Comparison of ENCODE assay signal across 9 cellular contexts in the genomic region with DNA sequence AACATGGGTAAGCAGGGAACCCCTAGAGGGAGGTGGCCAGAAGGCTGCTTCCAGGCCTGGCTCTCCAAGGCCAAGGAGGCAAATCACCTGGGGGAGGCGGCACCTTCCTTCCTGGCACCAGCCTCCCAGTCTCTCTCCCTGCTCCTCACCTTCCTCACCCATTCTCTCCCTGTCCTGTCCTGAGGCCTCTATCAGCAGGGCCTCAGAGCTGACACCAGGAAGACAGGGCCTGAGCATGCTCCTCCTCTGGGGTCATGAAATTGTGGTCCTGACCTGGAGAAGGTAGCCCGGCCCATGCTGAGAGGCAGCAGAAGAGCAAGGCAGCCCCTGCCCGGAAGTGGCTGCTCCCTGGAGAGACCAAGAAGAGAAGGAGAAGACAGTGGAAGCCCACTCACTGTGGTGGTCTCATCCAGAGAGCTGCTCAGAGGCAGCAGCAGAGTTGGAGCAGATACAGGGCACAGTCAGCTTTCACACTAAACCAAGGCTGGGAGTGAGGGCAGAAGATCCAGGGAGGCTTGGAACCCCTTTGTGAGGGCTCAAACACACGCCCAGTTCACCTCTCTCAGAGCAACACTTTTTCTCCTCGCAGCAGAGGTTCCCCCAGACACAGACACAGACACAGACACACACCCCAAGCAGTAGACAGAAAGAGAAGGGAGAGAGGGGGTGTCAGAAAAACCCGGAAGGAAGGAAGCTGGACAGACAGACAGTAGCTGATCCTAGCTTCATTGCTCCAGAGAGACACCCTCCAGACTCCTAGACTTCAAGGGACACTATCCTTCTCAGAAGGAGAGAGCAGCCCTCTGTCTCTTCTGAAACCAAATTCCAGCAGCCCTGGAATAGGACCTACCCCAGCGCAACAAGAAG. TPM values are rescaled to one million over a fixed set of nuclear protein-coding genes. Genes with fewer than 3 reads are reported as not detected.
DNase-seq lines count a peak whose midpoint lies in the region; ATAC-seq, FAIRE-seq and TF ChIP-seq lines count a peak whose summit lies in the region.
"Had no signal": no experiment of that assay in that cellular context is flagged by ENCODE, and none has a peak within 500 bp of the region (broad histone marks: within the 10 kb centered on the region; RNA-seq: fewer than 3 reads in every experiment).

No MANE protein-coding gene starts in this region.

- no peak for DNase-seq in stimulated activated naive CD8-positive, alpha-beta T cell treated with anti-CD3 and anti-CD28 coated beads, Interleukin-15, Interleukin-2, amounts not matched to agents 100 U/mL and 50 U/mL, for 24 hours
- DNase-seq in bronchial epithelial cell (ENCODE audit: low read depth), result no peak
- DNase-seq in memory B cell (ENCODE audit: low spot score in 2 of 2), result no peak
- DNase-seq in DMS53 (lab: John Stamatoyannopoulos, UW), result no peak
- DNase-seq in HPDE6-E6E7 (ENCODE audit: extremely low spot score), result no peak
- no peak for DNase-seq in activated CD8-positive, alpha-beta memory T cell treated with anti-CD3 and anti-CD28 coated beads for 24 hours
- DNase-seq in RCC 7860 (ENCODE audit: low spot score), result no peak

- H3K9me3 Mint-ChIP-seq in stimulated activated naive CD8-positive, alpha-beta T cell treated with anti-CD3 and anti-CD28 coated beads, Interleukin-15, Interleukin-2, amounts not matched to agents 100 ng/mL and 50 ng/mL, for 24 hours, result no peaks in the 10 kb centered on the region
- H3K9me3 Mint-ChIP-seq in memory B cell, result peaks cover 2% of the 10 kb centered on the region

- no peaks in the 10 kb centered on the region for H3K27me3 Mint-ChIP-seq in stimulated activated naive CD8-positive, alpha-beta T cell treated with anti-CD3 and anti-CD28 coated beads, Interleukin-15, Interleukin-2, amounts not matched to agents 100 ng/mL and 50 ng/mL, for 24 hours
- H3K27me3 Mint-ChIP-seq in memory B cell, result no peaks in the 10 kb centered on the region

- no peaks in the 10 kb centered on the region for H3K27me3 ChIP-seq in bronchial epithelial cell (ENCODE audit: control insufficient read depth, insufficient read depth, low read length)

- no peak for TF ChIP-seq CTCF in bronchial epithelial cell (IDR thresholded peaks at IDR 0.05; ENCODE audit: insufficient read depth, low read length, severe bottlenecking)

- peaks cover 73% of the 10 kb centered on the region for H3K4me1 Mint-ChIP-seq in stimulated activated naive CD8-positive, alpha-beta T cell treated with anti-CD3 and anti-CD28 coated beads, Interleukin-15, Interleukin-2, amounts not matched to agents 100 ng/mL and 50 ng/mL, for 24 hours (ENCODE audit: low read depth)
- H3K4me1 Mint-ChIP-seq in memory B cell, result peaks cover 57% of the 10 kb centered on the region

- H3K36me3 Mint-ChIP-seq in stimulated activated naive CD8-positive, alpha-beta T cell treated with anti-CD3 and anti-CD28 coated beads, Interleukin-15, Interleukin-2, amounts not matched to agents 100 ng/mL and 50 ng/mL, for 24 hours (ENCODE audit: low read depth), result no peaks in the 10 kb centered on the region
- H3K36me3 Mint-ChIP-seq in memory B cell, result peaks cover 2% of the 10 kb centered on the region

- peak overlapping the region; percentile 82 for H3K27ac Mint-ChIP-seq in stimulated activated naive CD8-positive, alpha-beta T cell treated with anti-CD3 and anti-CD28 coated beads, Interleukin-15, Interleukin-2, amounts not matched to agents 100 ng/mL and 50 ng/mL, for 24 hours
- H3K27ac Mint-ChIP-seq in memory B cell, result peak overlapping the region; percentile 67

- peak overlapping the region; percentile 87 for H3K4me3 ChIP-seq in bronchial epithelial cell (ENCODE audit: low read depth, low read length)

- H3K36me3 ChIP-seq in bronchial epithelial cell (ENCODE audit: control insufficient read depth, insufficient read depth, low read length), result peaks cover 8% of the 10 kb centered on the region

- FAIRE-seq in bronchial epithelial cell (lab: Jason Lieb, UNC) (no peak), RCC 7860 (lab: Jason Lieb, UNC) (no peak)
- FAIRE-seq: colon had no signal

- peak overlapping the region; percentile 88 for H3K4me3 Mint-ChIP-seq in stimulated activated naive CD8-positive, alpha-beta T cell treated with anti-CD3 and anti-CD28 coated beads, Interleukin-15, Interleukin-2, amounts not matched to agents 100 ng/mL and 50 ng/mL, for 24 hours
- peak overlapping the region; percentile 90 for H3K4me3 Mint-ChIP-seq in memory B cell

- no peak for ATAC-seq in stimulated activated naive CD8-positive, alpha-beta T cell treated with anti-CD3 and anti-CD28 coated beads, Interleukin-15, Interleukin-2, amounts not matched to agents 100 U/mL and 50 U/mL, for 24 hours
- no peak for ATAC-seq in memory B cell (ENCODE audit: low read depth)

RNA-seq across cellular contexts. Expression of gene BCL9L, which starts 1.8 kb away (rescaled TPM):
- 22.6 and 38.5 TPM in 2 replicates for total RNA-seq in bronchial epithelial cell

RNA-seq across cellular contexts. Expression of gene UPK2, which starts 32.1 kb away (rescaled TPM):
- 0.13 TPM in 1 of 2 replicates, not detected in the other for total RNA-seq in bronchial epithelial cell

RNA-seq across cellular contexts. Expression of gene CXCR5, which starts 40.3 kb away (rescaled TPM):
- total RNA-seq in bronchial epithelial cell, result not detected in 2 replicates

RNA-seq across cellular contexts. Expression of gene FOXR1, which starts 47.6 kb away (rescaled TPM):
- not detected in 2 replicates for total RNA-seq in bronchial epithelial cell
